12 cellular contexts compared by ENCODE assay signal in genomic region chr20:10636326-10636818, GRCh38. TPM values are rescaled to one million over a fixed set of nuclear protein-coding genes. Genes with fewer than 3 reads are reported as not detected.
DNase-seq lines count a peak whose midpoint lies in the region; ATAC-seq, FAIRE-seq and TF ChIP-seq lines count a peak whose summit lies in the region.
"Had no signal": no experiment of that assay in that cellular context is flagged by ENCODE, and none has a peak within 500 bp of the region (broad histone marks: within the 10 kb centered on the region; RNA-seq: fewer than 3 reads in every experiment).

No MANE protein-coding gene starts in this region.

- H3K18ac ChIP-seq in IMR-90 (ENCODE audit: low read depth, low read length) = peak overlapping the region; percentile 33

- H3K79me1 ChIP-seq in IMR-90 (ENCODE audit: low read depth in 1 of 2, low read length in 2 of 2) = peaks cover 0 to 25% of the 10 kb centered on the region in 2 experiments; a peak in 2 of 4 replicates

- in situ Hi-C loops in IMR-90 (cut with MboI; ENCODE audit: low sequenced_read_pairs) = no loop called here

- H2BK15ac ChIP-seq in IMR-90 (ENCODE audit: low read depth, low read length) = peak overlapping the region; percentile 71; the same call in 2 of the 3 replicates

- peak overlapping the region; percentile 87; the same call in 1 of the 2 replicates for H3K23ac ChIP-seq in IMR-90 (ENCODE audit: low read depth, low read length)

- POLR2A ChIA-PET in IMR-90 (lab: Charles Lee; ENCODE audit: unreplicated experiment) = interaction anchor here (1.0 kb wide), 1 partner anchor 13 kb away, joined by 11 read pairs; no protein-coding TSS in a partner anchor

- TF ChIP-seq CTCF in IMR-90 (conservative IDR thresholded peaks at IDR 0.05; ENCODE audit: low read depth, low read length) = no peak
- TF ChIP-seq CTCF in choroid plexus epithelial cell (conservative IDR thresholded peaks at IDR 0.05; ENCODE audit: low read depth, low read length) = peak; percentile 18
- peak in 1 of 3 experiments; percentile 29 for TF ChIP-seq CTCF in keratinocyte (optimal IDR thresholded peaks at IDR 0.05 in 1 of 3, IDR thresholded peaks at IDR 0.05 in 1 of 3, conservative IDR thresholded peaks at IDR 0.05 in 1 of 3; ENCODE audit: extremely low read depth in 1 of 3, insufficient read depth in 2 of 3, low read length in 3 of 3)
- TF ChIP-seq CTCF in testis (IDR thresholded peaks at IDR 0.05) = no peak

- intact Hi-C loops in IMR-90 (cut with micrococcal nuclease) = loop anchor here (5.0 kb wide), 1 partner anchor 39 kb away; no protein-coding TSS in a partner anchor
- intact Hi-C loops in testis (cut with DNase I; ENCODE audit: low total_unique reads) = no loop called here

- no peak overlapping the region for H2AK9ac ChIP-seq in IMR-90 (replicated peaks; ENCODE audit: low read depth, low read length, poor library complexity)

- peak; percentile 9; the same call in 1 of the 2 replicates for ATAC-seq in IMR-90 (ENCODE audit: low read depth)
- ATAC-seq: activated CD4-positive, alpha-beta T cell treated with anti-CD3 and anti-CD28 coated beads for 36 hours had no signal

- H3K4me1 ChIP-seq in IMR-90 (ENCODE audit: control insufficient read depth, insufficient read depth, low read length) (peaks cover 24% of the 10 kb centered on the region), keratinocyte (ENCODE audit: control insufficient read depth, extremely low read depth, insufficient read depth, low read length) (peaks cover 83% of the 10 kb centered on the region), small intestine (ENCODE audit: control insufficient read depth in 2 of 2, insufficient read depth in 1 of 2, low read depth in 1 of 2, low read length in 1 of 2) (peaks cover 0 to 5% of the 10 kb centered on the region in 2 donors), testis (peaks cover 12% of the 10 kb centered on the region)

- H4K5ac ChIP-seq in IMR-90 (ENCODE audit: low read depth, low read length) = peak overlapping the region; percentile 16; the same call in 1 of the 2 replicates

- H3K4ac ChIP-seq in IMR-90 (ENCODE audit: low read depth, low read length) = peak overlapping the region; percentile 53

- DNase-seq in IMR-90 (peak; percentile 64), choroid plexus epithelial cell (ENCODE audit: low read depth) (peak; percentile 91), keratinocyte (ENCODE audit: low read depth, low spot score) (no peak), small intestine (peak; percentile 23), NCI-H187 treated with DMSO at 0.1 percent for 48 hours (lab: John Stamatoyannopoulos, UW) (no peak), testis (no peak), NK-92 (lab: John Stamatoyannopoulos, UW; ENCODE audit: unreplicated experiment) (no peak)
- no peak for DNase-seq in stimulated activated naive CD4-positive, alpha-beta T cell treated with Interleukin-2 at 50 U/mL for 16 hours (lab: John Stamatoyannopoulos, UW)
- DNase-seq: activated CD4-positive, alpha-beta T cell treated with anti-CD3 and anti-CD28 coated beads for 36 hours; glutamatergic neuron; NCI-H1105 treated with DMSO at 0.1 percent for 48 hours; SIG-M5 had no signal

- H4K20me1 ChIP-seq in IMR-90 (ENCODE audit: insufficient read depth, low read length) (no peaks in the 10 kb centered on the region), keratinocyte (ENCODE audit: control insufficient read depth, extremely low read depth, insufficient read depth, low read length) (peaks cover 14% of the 10 kb centered on the region)

- H3K4me3 ChIP-seq in IMR-90 (ENCODE audit: insufficient read depth, low read depth, low read length) = no peak overlapping the region
- H3K4me3 ChIP-seq in choroid plexus epithelial cell (ENCODE audit: low read depth, low read length) = no peak overlapping the region
- H3K4me3 ChIP-seq in keratinocyte (ENCODE audit: control insufficient read depth in 2 of 3, extremely low read depth in 1 of 3, insufficient read depth in 2 of 3, low read depth in 1 of 3, low read length in 3 of 3) = no peak overlapping the region
- no peak overlapping the region for H3K4me3 ChIP-seq in small intestine (ENCODE audit: low read depth in 1 of 2, low read length in 2 of 2)
- H3K4me3 ChIP-seq in testis = no peak overlapping the region

- FAIRE-seq in keratinocyte (lab: Jason Lieb, UNC) (peak; percentile 74), small intestine (lab: Jason Lieb, UNC) (no peak)

- H3K4me2 ChIP-seq in IMR-90 (ENCODE audit: low read depth, low read length) (peak overlapping the region; percentile 3; the same call in 1 of the 2 replicates), keratinocyte (ENCODE audit: control insufficient read depth, extremely low read depth, insufficient read depth, low read depth, low read length) (peak overlapping the region; percentile 33)

- dilution Hi-C loops in IMR-90 (cut with HindIII; ENCODE audit: low sequenced_read_pairs, unreplicated experiment) (no loop called here), keratinocyte (cut with MboI; ENCODE audit: extremely low pct_ligation_motif_present, low sequenced_read_pairs) (no loop called here)

- H4K91ac ChIP-seq in IMR-90 (ENCODE audit: insufficient read depth, low read depth, low read length) = peak overlapping the region; percentile 72

- no peak for TF ChIP-seq RAD21 in IMR-90 (IDR thresholded peaks at IDR 0.05; ENCODE audit: low read length)

- no TSS peak for BruUV-seq in IMR-90 (replicated peaks; lab: Mats Ljungman, UMichigan)

- H3K14ac ChIP-seq in IMR-90 (replicated peaks; ENCODE audit: low read depth, low read length) = peak overlapping the region; percentile 51

- H3K79me2 ChIP-seq in keratinocyte (ENCODE audit: control insufficient read depth, insufficient read depth, low read length) = peaks cover 21% of the 10 kb centered on the region

- no peak overlapping the region for H2BK5ac ChIP-seq in IMR-90 (ENCODE audit: low read depth, low read length, poor library complexity, severe bottlenecking)

- H3K9me1 ChIP-seq in IMR-90 (ENCODE audit: insufficient read depth, low read length) = peaks cover 20% of the 10 kb centered on the region
- H3K9me1 ChIP-seq in keratinocyte (ENCODE audit: control insufficient read depth, extremely low read depth, insufficient read depth, low read length) = peaks cover 7% of the 10 kb centered on the region

- H3K27me3 ChIP-seq in IMR-90 (ENCODE audit: control insufficient read depth, insufficient read depth, low read length) (no peaks in the 10 kb centered on the region), keratinocyte (ENCODE audit: control insufficient read depth, extremely low read depth, insufficient read depth, low read length) (no peaks in the 10 kb centered on the region), small intestine (ENCODE audit: control insufficient read depth in 2 of 2, insufficient read depth in 2 of 2, low read length in 2 of 2) (no peaks in the 10 kb centered on the region), testis (no peaks in the 10 kb centered on the region)

- no CpG with 5 or more reads among the region's 5 CpGs for WGBS in IMR-90 (ENCODE audit: extremely low coverage in 2 of 2, insufficient read length in 1 of 2), 2 experiments
- WGBS in small intestine, 3 donors = 74 to 93% (median 86%) methylated on average over 5 of the region's 5 CpGs
- WGBS in testis, 2 donors = 22 to 64% methylated on average over 3 to 5 of the region's 5 CpGs

- H3K9ac ChIP-seq in IMR-90 (ENCODE audit: low read depth, low read length) (no peak overlapping the region), keratinocyte (ENCODE audit: control insufficient read depth, extremely low read depth, insufficient read depth, low read length) (peak overlapping the region; percentile 56)

- H2AK5ac ChIP-seq in IMR-90 (ENCODE audit: low read depth, low read length) = peak overlapping the region; percentile 93

- TF ChIP-seq POLR2A in IMR-90 (IDR thresholded peaks at IDR 0.05; ENCODE audit: low read depth, low read length) (no peak), testis (IDR thresholded peaks at IDR 0.05) (no peak)

- H3K36me3 ChIP-seq in IMR-90 (ENCODE audit: control insufficient read depth, insufficient read depth, low read length) (peaks cover 27% of the 10 kb centered on the region), keratinocyte (ENCODE audit: control insufficient read depth in 2 of 2, extremely low read depth in 1 of 2, insufficient read depth in 2 of 2, low read length in 2 of 2) (peaks cover 23 to 36% of the 10 kb centered on the region in 2 experiments), small intestine (ENCODE audit: control insufficient read depth in 2 of 2, insufficient read depth in 2 of 2, low read length in 2 of 2) (peaks cover 5 to 19% of the 10 kb centered on the region in 2 donors), testis (ENCODE audit: low read depth, missing control alignments) (no peaks in the 10 kb centered on the region)

- CTCF ChIA-PET in IMR-90 (lab: Yijun Ruan, JAX) = interaction anchor here (0.6 to 1.5 kb wide), 3 partner anchors 35 to 908 kb away, joined by 3 read pairs; no protein-coding TSS in a partner anchor

- H3K9me3 ChIP-seq in IMR-90 (ENCODE audit: control insufficient read depth, insufficient read depth, low read length) = no peaks in the 10 kb centered on the region
- H3K9me3 ChIP-seq in keratinocyte (ENCODE audit: control insufficient read depth, low read depth, low read length) = no peaks in the 10 kb centered on the region
- H3K9me3 ChIP-seq in small intestine (ENCODE audit: control insufficient read depth, low read depth) = no peaks in the 10 kb centered on the region
- H3K9me3 ChIP-seq in testis = no peaks in the 10 kb centered on the region

- H3K27ac ChIP-seq in IMR-90 (ENCODE audit: insufficient read depth, low read length) = peak overlapping the region; percentile 21; the same call in 1 of the 2 replicates
- H3K27ac ChIP-seq in keratinocyte (ENCODE audit: control insufficient read depth, insufficient read depth, low read length) = peak overlapping the region; percentile 83
- H3K27ac ChIP-seq in small intestine (ENCODE audit: low read depth in 1 of 2, low read length in 1 of 2) = peak overlapping the region in 1 of 2 donors; percentile 33
- peak overlapping the region in 1 of 2 donors; percentile 48 for H3K27ac ChIP-seq in testis

- peak overlapping the region; percentile 13; the same call in 1 of the 2 replicates for H3K56ac ChIP-seq in IMR-90 (ENCODE audit: extremely low read depth, insufficient read depth, low read length)

- peak overlapping the region in 1 of 2 experiments; percentile 43; a peak in 2 of 4 replicates for H4K8ac ChIP-seq in IMR-90 (ENCODE audit: low read depth in 2 of 2, low read length in 2 of 2)

- peak overlapping the region; percentile 70 for H2BK120ac ChIP-seq in IMR-90 (ENCODE audit: low read depth, low read length)

- H2AFZ ChIP-seq in IMR-90 (replicated peaks; ENCODE audit: low read length, poor library complexity) = no peak overlapping the region
- no peak overlapping the region for H2AFZ ChIP-seq in keratinocyte (ENCODE audit: control insufficient read depth, low read length)

- H2BK20ac ChIP-seq in IMR-90 (ENCODE audit: low read depth, low read length) = peak overlapping the region; percentile 90

RNA-seq across cellular contexts. Expression of gene JAG1, which starts 37.4 kb away (rescaled TPM):
- total RNA-seq in IMR-90 (2012; rRNA removed) (19.4 and 22.6 TPM in 2 replicates), testis (10 to 100 TPM; 24.7 to 30.6 TPM)
- polyA plus RNA-seq in IMR-90 (2012; rRNA removed) (9.4 and 10.2 TPM in 2 replicates), keratinocyte (82.1 to 117 TPM (median 84.2 TPM) in 3 replicates), small intestine (10 to 100 TPM in 2 of 3 donors, 1 to 10 TPM in 1; 6.3 to 18.7 (median 12.7) TPM), testis (ENCODE audit: insufficient read depth, low read depth, low replicate concordance) (17.4 TPM)
- 6.4 and 9.4 TPM in 2 replicates for polyA plus RNA-seq in IMR-90 (2012; cell fraction: cytosol; rRNA removed)
- 32.3 and 70.8 TPM in 2 replicates for polyA plus RNA-seq in IMR-90 (2012; cell fraction: nucleus; rRNA removed; ENCODE audit: low replicate concordance)
- 69.6 TPM for polyA plus RNA-seq in keratinocyte (2011; ENCODE audit: low read depth)
- polyA plus RNA-seq in keratinocyte (2011; cell fraction: cytosol; rRNA removed) = 27.6 and 29.1 TPM in 2 replicates
- polyA plus RNA-seq in keratinocyte (2011; cell fraction: nucleus; rRNA removed) = 356 and 357 TPM in 2 replicates
- 37.1 and 115 TPM in 2 replicates for polyA plus RNA-seq in keratinocyte (2012; ENCODE audit: low replicate concordance)
- 306 to 390 TPM (median 389 TPM) in 3 replicates for polyA minus RNA-seq in keratinocyte
- 89.8 TPM for polyA minus RNA-seq in keratinocyte (2011; cell fraction: cytosol; rRNA and poly(A)+ RNA removed)
- polyA minus RNA-seq in keratinocyte (2011; cell fraction: nucleus; rRNA and poly(A)+ RNA removed) = 497 and 766 TPM in 2 replicates

Comparison
In these comparisons a context has a peak if more than half of its experiments do, and no peak if none do; other contexts are left out.
1. DNase-seq: peak in IMR-90 (single experiment), choroid plexus epithelial cell (single experiment) and small intestine (single experiment); none in keratinocyte (single experiment), NCI-H187 treated with DMSO at 0.1 percent for 48 hours (single experiment), testis (single experiment), stimulated activated naive CD4-positive, alpha-beta T cell treated with Interleukin-2 at 50 U/mL for 16 hours (single experiment) and NK-92 (single experiment).